ENCODE assay signal across 31 cellular contexts in genomic region chr3:7249493-7250076, GRCh38.
"Had no signal": no experiment of that assay in that cellular context is flagged by ENCODE, and none has a peak within 500 bp of the region (broad histone marks: within the 10 kb centered on the region; RNA-seq: fewer than 3 reads in every experiment).

No MANE protein-coding gene starts in this region.

- ATAC-seq: activated naive CD8-positive, alpha-beta T cell treated with anti-CD3 and anti-CD28 coated beads, Interleukin-2, amount 50 U/mL, for 24 hours; effector memory CD8-positive, alpha-beta T cell; gastroesophageal sphincter; left cardiac atrium; left ventricle myocardium superior; stimulated activated memory B cell treated with anti-CD40 and anti-IgM and Interleukin-4, amounts not matched to agents 10 μg/mL and 1 μg/mL and 100 μg/mL, for 72 hours; stimulated activated naive CD8-positive, alpha-beta T cell treated with anti-CD3 and anti-CD28 coated beads, Interleukin-15, amount 100 ng/mL, for 72 hours; T-helper 17 cell; upper lobe of right lung; WTC11 had no signal

- H3K4me3 ChIP-seq: gastroesophageal sphincter, hepatocyte, smooth muscle cell, thyroid gland, upper lobe of right lung had no signal

- DNase-seq: activated CD4-positive, alpha-beta memory T cell treated with anti-CD3 and anti-CD28 coated beads, Interleukin-2, amount 10 ng/mL, durations not matched to agents 7 days and 5 days; activated CD4-positive, alpha-beta T cell treated with anti-CD3 and anti-CD28 coated beads for 1 hour; activated CD4-positive, alpha-beta T cell treated with anti-CD3 and anti-CD28 coated beads, Interleukin-2, amount 10 ng/mL, durations not matched to agents 7 days and 5 days; activated CD8-positive, alpha-beta memory T cell treated with anti-CD3 and anti-CD28 coated beads, Interleukin-2, amount 50 U/mL, for 48 hours; activated gamma-delta T cell; activated naive CD4-positive, alpha-beta T cell treated with anti-CD3 and anti-CD28 coated beads, Interleukin-2, amount 10 ng/mL, durations not matched to agents 7 days and 5 days; activated naive CD8-positive, alpha-beta T cell treated with anti-CD3 and anti-CD28 coated beads, Interleukin-2, amount 50 U/mL, for 24 hours; activated T-cell treated with anti-CD3 and anti-CD28 coated beads, Interleukin-2, amount 50 U/mL, for 24 hours; amygdala; cortex of kidney; effector memory CD8-positive, alpha-beta T cell; islet precursor cell; left cardiac atrium; left ventricle myocardium superior; naive B cell; nephron progenitor cell; retina; stimulated activated CD4-positive, alpha-beta T cell treated with anti-CD3 and anti-CD28 coated beads, Interleukin-1b, Interleukin-23, amount 100 ng/mL, for 48 hours; stimulated activated CD4-positive, alpha-beta T cell treated with anti-CD3 and anti-CD28 coated beads, Interleukin-4, amount 100 ng/mL, for 4 hours; stimulated activated CD8-positive, alpha-beta memory T cell treated with anti-CD3 and anti-CD28 coated beads, Interleukin-4, amount 100 ng/mL, for 48 hours; stimulated activated naive CD8-positive, alpha-beta T cell treated with anti-CD3 and anti-CD28 coated beads, Interleukin-15, amount 100 ng/mL, for 72 hours; substantia nigra; T-helper 17 cell; thyroid gland; upper lobe of right lung had no signal

- H3K9me3 ChIP-seq: gastroesophageal sphincter, neutrophil, thyroid gland, upper lobe of right lung had no signal

- H3K27me3 ChIP-seq: gastroesophageal sphincter, hepatocyte, neutrophil, thyroid gland, upper lobe of right lung had no signal

- H3K4me2 ChIP-seq: hepatocyte, smooth muscle cell had no signal

- H3K4me1 ChIP-seq: gastroesophageal sphincter, thyroid gland, upper lobe of right lung had no signal

- H3K36me3 ChIP-seq: gastroesophageal sphincter, neutrophil, thyroid gland, upper lobe of right lung had no signal

- H3K27ac ChIP-seq: gastroesophageal sphincter, hepatocyte, neutrophil, thyroid gland, upper lobe of right lung had no signal
